ENCODE assay signal across 8 cellular contexts in the genomic region with DNA sequence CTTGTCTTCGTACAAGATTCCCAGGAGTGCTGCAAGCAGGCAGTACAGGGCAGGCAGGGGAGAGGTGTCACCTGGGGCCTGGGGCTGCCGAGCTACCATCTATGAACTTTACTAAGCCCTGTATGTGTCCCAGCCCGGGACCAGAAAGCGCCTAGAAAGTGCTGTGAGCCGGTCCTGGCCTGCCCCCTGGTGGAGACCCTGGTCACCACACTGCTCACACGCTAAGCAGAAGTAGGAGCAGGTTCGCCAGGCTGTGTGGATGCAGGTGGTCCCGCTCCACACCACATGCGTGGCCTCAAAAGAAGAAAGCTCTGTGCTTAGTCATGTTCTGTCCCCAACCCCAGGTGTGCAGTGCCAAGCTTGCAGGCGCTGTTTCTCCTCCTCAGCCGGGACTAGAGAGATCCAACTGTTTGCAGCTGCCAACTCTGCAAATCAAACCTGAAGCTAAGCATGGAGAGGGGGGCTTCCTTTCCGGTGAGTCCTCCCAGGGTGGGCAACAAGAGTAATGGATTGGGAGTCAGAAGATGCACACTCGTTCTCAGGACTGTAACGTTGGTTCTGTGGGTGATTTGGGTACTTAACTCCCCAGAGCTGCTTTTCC. TPM values are rescaled to one million over a fixed set of nuclear protein-coding genes. Genes with fewer than 3 reads are reported as not detected.
DNase-seq lines count a peak whose midpoint lies in the region; ATAC-seq and TF ChIP-seq lines count a peak whose summit lies in the region.
"Not testable (repeated sequence)": the region's sequence is repeated elsewhere in the genome, so short reads cannot be mapped to it uniquely, and the experiment has no call there.

No MANE protein-coding gene starts in this region.

- not testable (repeated sequence) for H3K4me3 ChIP-seq in body of pancreas

- not testable (repeated sequence) for H3K27me3 ChIP-seq in body of pancreas

- H3K27ac ChIP-seq in body of pancreas = not testable (repeated sequence)

- not testable (repeated sequence) for H3K4me1 ChIP-seq in body of pancreas

- H3K36me3 ChIP-seq in body of pancreas (replicated peaks in 1 of 2; ENCODE audit: insufficient read depth in 1 of 2, low read depth in 2 of 2) = not testable (repeated sequence)

- H3K36me3 Mint-ChIP-seq in activated CD4-positive, alpha-beta T cell treated with anti-CD3 and anti-CD28 coated beads, Interleukin-2, amount 10 ng/mL, durations not matched to agents 24 days and 14 days (ENCODE audit: low read depth) = not testable (repeated sequence)

- not testable (repeated sequence) for ATAC-seq in body of pancreas, left ventricle myocardium superior

- H3K9me3 Mint-ChIP-seq in activated CD4-positive, alpha-beta T cell treated with anti-CD3 and anti-CD28 coated beads, Interleukin-2, amount 10 ng/mL, durations not matched to agents 24 days and 14 days = not testable (repeated sequence)

- 8 to 10% methylated on average over 7 to 14 of the region's 14 CpGs for WGBS in body of pancreas, 2 donors

- not testable (repeated sequence) for TF ChIP-seq POLR2A in body of pancreas (IDR thresholded peaks at IDR 0.05)

- intact Hi-C loops in activated CD4-positive, alpha-beta T cell treated with anti-CD3 and anti-CD28 coated beads, Interleukin-2, amount 10 ng/mL, durations not matched to agents 24 days and 14 days (cut with micrococcal nuclease) = loop anchor here (5.0 to 10.0 kb wide), 2 partner anchors 273 to 341 kb away; no protein-coding TSS in a partner anchor
- intact Hi-C loops in body of pancreas (cut with DNase I); left ventricle myocardium superior (cut with micrococcal nuclease): not testable (repeated sequence)

- peak; percentile 58 to 85 (median 73) for TF ChIP-seq CTCF in body of pancreas (IDR thresholded peaks at IDR 0.05)

- not testable (repeated sequence) for H3K9me3 ChIP-seq in body of pancreas

- DNase-seq in COR-L47 (lab: John Stamatoyannopoulos, UW) (peak; percentile 31), HuH-7 (ENCODE audit: low spot score) (peak; percentile 57), NOMO-1 treated with DMSO at 0.1 percent for 48 hours (lab: John Stamatoyannopoulos, UW; ENCODE audit: unreplicated experiment) (peak; percentile 18), body of pancreas (peak; percentile 78 to 86 (median 82)), left ventricle myocardium superior (peak; percentile 80), pons (ENCODE audit: low spot score) (peak; percentile 26)
- DNase-seq in activated CD4-positive, alpha-beta T cell treated with anti-CD3 and anti-CD28 coated beads, Interleukin-2, amount 10 ng/mL, durations not matched to agents 24 days and 14 days = peak; percentile 94
- DNase-seq in stimulated activated naive CD4-positive, alpha-beta T cell treated with Interleukin-2 at 50 U/mL for 16 hours (lab: John Stamatoyannopoulos, UW) = peak; percentile 58

- H3K27me3 Mint-ChIP-seq in activated CD4-positive, alpha-beta T cell treated with anti-CD3 and anti-CD28 coated beads, Interleukin-2, amount 10 ng/mL, durations not matched to agents 24 days and 14 days = peaks cover 18% of the 10 kb centered on the region

- not testable (repeated sequence) for H3K4me1 Mint-ChIP-seq in activated CD4-positive, alpha-beta T cell treated with anti-CD3 and anti-CD28 coated beads, Interleukin-2, amount 10 ng/mL, durations not matched to agents 24 days and 14 days

- H3K4me3 Mint-ChIP-seq in activated CD4-positive, alpha-beta T cell treated with anti-CD3 and anti-CD28 coated beads, Interleukin-2, amount 10 ng/mL, durations not matched to agents 24 days and 14 days = not testable (repeated sequence)

- not testable (repeated sequence) for H3K27ac Mint-ChIP-seq in activated CD4-positive, alpha-beta T cell treated with anti-CD3 and anti-CD28 coated beads, Interleukin-2, amount 10 ng/mL, durations not matched to agents 24 days and 14 days

RNA-seq across cellular contexts. Expression of a gene that starts 31.7 kb away (rescaled TPM):
- total RNA-seq in activated CD4-positive, alpha-beta T cell treated with anti-CD3 and anti-CD28 coated beads, Interleukin-2, amount 10 ng/mL, durations not matched to agents 24 days and 14 days = 78.1 and 83.8 TPM in 2 replicates
- total RNA-seq in body of pancreas (10 to 100 TPM in 1 of 2 donors, 1 to 10 TPM in 1; 8.0 to 50.4 TPM), left ventricle myocardium superior (23.8 TPM)

Comparison
In these comparisons a context has a peak if more than half of its experiments do, and no peak if none do; other contexts are left out.
1. DNase-seq: peak in every context shown above with its lines; median percentile 94 in activated CD4-positive, alpha-beta T cell treated with anti-CD3 and anti-CD28 coated beads, Interleukin-2, amount 10 ng/mL, durations not matched to agents 24 days and 14 days; 82 in body of pancreas; 80 in left ventricle myocardium superior; 58 in stimulated activated naive CD4-positive, alpha-beta T cell treated with Interleukin-2 at 50 U/mL for 16 hours; 57 in HuH-7; 31 in COR-L47; 26 in pons; 18 in NOMO-1 treated with DMSO at 0.1 percent for 48 hours.